ENCODE assay signal across 2 cellular contexts in the genomic region with DNA sequence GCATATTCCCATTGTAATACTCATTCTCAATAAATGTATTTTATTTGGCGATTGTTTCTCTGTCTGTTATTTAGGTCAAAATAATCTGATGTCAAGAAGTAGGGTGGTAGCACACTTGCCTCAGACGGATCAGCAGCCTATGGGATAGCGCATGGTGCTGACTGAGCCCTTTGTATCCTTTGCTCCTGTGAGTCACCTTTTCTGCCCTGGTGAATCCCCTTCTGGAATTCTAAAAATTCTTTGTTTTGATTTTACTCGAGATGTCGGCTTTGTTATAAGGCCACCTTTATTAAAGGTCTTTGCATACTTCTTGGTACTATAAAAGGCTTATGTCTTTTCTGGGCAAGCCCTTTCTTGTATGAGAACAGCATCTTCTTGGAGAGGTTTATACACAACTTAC.
TF ChIP-seq lines count a peak whose summit lies in the region.

No MANE protein-coding gene starts in this region.

TF ChIP-seq in Ishikawa, 13 proteins besides CTCF, POLR2A, EP300 and RAD21 (continued from another document):
- TF ChIP-seq, protein P1, sequence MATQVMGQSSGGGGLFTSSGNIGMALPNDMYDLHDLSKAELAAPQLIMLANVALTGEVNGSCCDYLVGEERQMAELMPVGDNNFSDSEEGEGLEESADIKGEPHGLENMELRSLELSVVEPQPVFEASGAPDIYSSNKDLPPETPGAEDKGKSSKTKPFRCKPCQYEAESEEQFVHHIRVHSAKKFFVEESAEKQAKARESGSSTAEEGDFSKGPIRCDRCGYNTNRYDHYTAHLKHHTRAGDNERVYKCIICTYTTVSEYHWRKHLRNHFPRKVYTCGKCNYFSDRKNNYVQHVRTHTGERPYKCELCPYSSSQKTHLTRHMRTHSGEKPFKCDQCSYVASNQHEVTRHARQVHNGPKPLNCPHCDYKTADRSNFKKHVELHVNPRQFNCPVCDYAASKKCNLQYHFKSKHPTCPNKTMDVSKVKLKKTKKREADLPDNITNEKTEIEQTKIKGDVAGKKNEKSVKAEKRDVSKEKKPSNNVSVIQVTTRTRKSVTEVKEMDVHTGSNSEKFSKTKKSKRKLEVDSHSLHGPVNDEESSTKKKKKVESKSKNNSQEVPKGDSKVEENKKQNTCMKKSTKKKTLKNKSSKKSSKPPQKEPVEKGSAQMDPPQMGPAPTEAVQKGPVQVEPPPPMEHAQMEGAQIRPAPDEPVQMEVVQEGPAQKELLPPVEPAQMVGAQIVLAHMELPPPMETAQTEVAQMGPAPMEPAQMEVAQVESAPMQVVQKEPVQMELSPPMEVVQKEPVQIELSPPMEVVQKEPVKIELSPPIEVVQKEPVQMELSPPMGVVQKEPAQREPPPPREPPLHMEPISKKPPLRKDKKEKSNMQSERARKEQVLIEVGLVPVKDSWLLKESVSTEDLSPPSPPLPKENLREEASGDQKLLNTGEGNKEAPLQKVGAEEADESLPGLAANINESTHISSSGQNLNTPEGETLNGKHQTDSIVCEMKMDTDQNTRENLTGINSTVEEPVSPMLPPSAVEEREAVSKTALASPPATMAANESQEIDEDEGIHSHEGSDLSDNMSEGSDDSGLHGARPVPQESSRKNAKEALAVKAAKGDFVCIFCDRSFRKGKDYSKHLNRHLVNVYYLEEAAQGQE (IDR thresholded peaks at IDR 0.05; ENCODE audit: low read depth): peak; percentile 25; the same call in 1 of the 2 replicates

TF ChIP-seq in WTC11, 78 proteins besides CTCF, POLR2A, EP300 and RAD21 (continued from another document):
- TF ChIP-seq, protein P2, sequence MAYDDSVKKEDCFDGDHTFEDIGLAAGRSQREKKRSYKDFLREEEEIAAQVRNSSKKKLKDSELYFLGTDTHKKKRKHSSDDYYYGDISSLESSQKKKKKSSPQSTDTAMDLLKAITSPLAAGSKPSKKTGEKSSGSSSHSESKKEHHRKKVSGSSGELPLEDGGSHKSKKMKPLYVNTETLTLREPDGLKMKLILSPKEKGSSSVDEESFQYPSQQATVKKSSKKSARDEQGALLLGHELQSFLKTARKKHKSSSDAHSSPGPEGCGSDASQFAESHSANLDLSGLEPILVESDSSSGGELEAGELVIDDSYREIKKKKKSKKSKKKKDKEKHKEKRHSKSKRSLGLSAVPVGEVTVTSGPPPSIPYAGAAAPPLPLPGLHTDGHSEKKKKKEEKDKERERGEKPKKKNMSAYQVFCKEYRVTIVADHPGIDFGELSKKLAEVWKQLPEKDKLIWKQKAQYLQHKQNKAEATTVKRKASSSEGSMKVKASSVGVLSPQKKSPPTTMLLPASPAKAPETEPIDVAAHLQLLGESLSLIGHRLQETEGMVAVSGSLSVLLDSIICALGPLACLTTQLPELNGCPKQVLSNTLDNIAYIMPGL (CRISPR knock-in tag; IDR thresholded peaks at IDR 0.05): no peak
- no peak for TF ChIP-seq ZNF138 (CRISPR knock-in tag; conservative IDR thresholded peaks at IDR 0.05)
- no peak for TF ChIP-seq TEAD4 (CRISPR knock-in tag; IDR thresholded peaks at IDR 0.05)
